ENCODE assay signal across 26 cellular contexts in genomic region chr3:13858768-13859520, GRCh38. TPM values are rescaled to one million over a fixed set of nuclear protein-coding genes. Genes with fewer than 3 reads are reported as not detected.
"Had no signal": no experiment of that assay in that cellular context is flagged by ENCODE, and none has a peak within 500 bp of the region (broad histone marks: within the 10 kb centered on the region; RNA-seq: fewer than 3 reads in every experiment).

No MANE protein-coding gene starts in this region.

- ATAC-seq: activated CD4-positive, CD25-positive, alpha-beta regulatory T cell treated with anti-CD3 and anti-CD28 coated beads, Interleukin-2, amount 50 U/mL, for 24 hours; activated CD8-positive, alpha-beta T cell treated with anti-CD3 and anti-CD28 coated beads for 36 hours; activated naive CD4-positive, alpha-beta T cell treated with anti-CD3 and anti-CD28 coated beads, Interleukin-2, amount 50 U/mL, for 72 hours; activated naive CD8-positive, alpha-beta T cell treated with anti-CD3 and anti-CD28 coated beads, Interleukin-2, amount 50 U/mL, for 24 hours; activated T-cell treated with anti-CD3 and anti-CD28 coated beads, Interleukin-2, amount 50 U/mL, for 72 hours; body of pancreas had no signal

- H3K9ac ChIP-seq: KMS-11 had no signal

- H3K9me3 ChIP-seq: ascending aorta, body of pancreas had no signal

- FAIRE-seq: bronchial epithelial cell had no signal

- DNase-seq: activated CD4-positive, alpha-beta T cell treated with anti-CD3 and anti-CD28 coated beads for 4 hours; activated CD8-positive, alpha-beta memory T cell treated with anti-CD3 and anti-CD28 coated beads, Interleukin-2, amount 50 U/mL, for 4 hours; activated CD8-positive, alpha-beta T cell treated with anti-CD3 and anti-CD28 coated beads for 36 hours; activated effector memory CD4-positive, alpha-beta T cell treated with anti-CD3 and anti-CD28 coated beads, Interleukin-2, amount 50 U/mL, for 16 hours; activated naive CD4-positive, alpha-beta T cell treated with Interleukin-2 at 50 U/mL for 16 hours; activated naive CD8-positive, alpha-beta T cell treated with anti-CD3 and anti-CD28 coated beads, Interleukin-2, amount 50 U/mL, for 24 hours; activated T-cell treated with anti-CD3 and anti-CD28 coated beads, Interleukin-2, amount 50 U/mL, for 72 hours; amniotic stem cell; body of pancreas; central memory CD4-positive, alpha-beta T cell; NCI-H1092; NCI-H1930; NCI-H2107; NCI-H2171 treated with DMSO at 0.1 percent for 48 hours; NCI-H226; NCI-H526; NCI-H82; SHP77 had no signal

- H3K27ac ChIP-seq: ascending aorta, body of pancreas, KMS-11 had no signal

- H3K4me2 ChIP-seq: KMS-11 had no signal

- H3K4me3 ChIP-seq: ascending aorta, body of pancreas had no signal

- H3K36me3 ChIP-seq: ascending aorta had no signal

- H3K4me1 ChIP-seq: ascending aorta, body of pancreas had no signal

- H3K27me3 ChIP-seq: ascending aorta, body of pancreas had no signal

RNA-seq across cellular contexts. Expression of gene WNT7A, which starts 20.9 kb away (rescaled TPM):
- total RNA-seq: ascending aorta, NCI-H460, OCI-LY7, SK-MEL-5 had no signal
